ENCODE assay signal across 2 cellular contexts in the genomic region with DNA sequence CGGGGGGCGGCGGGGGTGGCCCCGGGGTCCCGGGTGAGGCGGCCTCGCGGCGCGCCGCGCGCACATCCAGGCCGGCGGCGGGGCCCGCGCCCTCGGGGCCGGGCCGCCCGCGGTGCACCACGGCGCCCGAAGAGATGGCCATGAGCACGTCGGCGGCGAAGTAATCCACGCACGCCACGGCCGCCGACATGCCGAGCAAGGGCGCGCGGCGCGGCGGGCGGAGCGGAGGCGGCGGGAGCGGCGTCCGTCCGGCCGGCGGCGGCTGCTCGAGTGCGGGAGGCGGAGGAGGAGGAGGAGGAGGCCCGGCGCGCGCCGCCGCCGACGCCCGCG.
TF ChIP-seq lines count a peak whose summit lies in the region.

A gene (minus strand): TSS at position 272 of the 330 bp plus-strand sequence. CDS start 82 bp downstream, at position 190.

TF ChIP-seq in SK-N-SH, 30 proteins besides CTCF, POLR2A, EP300 and RAD21 (continued from another document):
- TF ChIP-seq, protein P1, sequence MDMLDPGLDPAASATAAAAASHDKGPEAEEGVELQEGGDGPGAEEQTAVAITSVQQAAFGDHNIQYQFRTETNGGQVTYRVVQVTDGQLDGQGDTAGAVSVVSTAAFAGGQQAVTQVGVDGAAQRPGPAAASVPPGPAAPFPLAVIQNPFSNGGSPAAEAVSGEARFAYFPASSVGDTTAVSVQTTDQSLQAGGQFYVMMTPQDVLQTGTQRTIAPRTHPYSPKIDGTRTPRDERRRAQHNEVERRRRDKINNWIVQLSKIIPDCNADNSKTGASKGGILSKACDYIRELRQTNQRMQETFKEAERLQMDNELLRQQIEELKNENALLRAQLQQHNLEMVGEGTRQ (IDR thresholded peaks at IDR 0.05; ENCODE audit: borderline replicate concordance, low read depth, low read length) = no peak
- TF ChIP-seq RXRA (IDR thresholded peaks at IDR 0.05; ENCODE audit: borderline replicate concordance, low read depth) (no peak), TAF1 (IDR thresholded peaks at IDR 0.05; ENCODE audit: borderline replicate concordance, low read depth, low read length) (no peak), FOXM1 (IDR thresholded peaks at IDR 0.05; ENCODE audit: low read depth) (no peak)
- TF ChIP-seq, protein P2, sequence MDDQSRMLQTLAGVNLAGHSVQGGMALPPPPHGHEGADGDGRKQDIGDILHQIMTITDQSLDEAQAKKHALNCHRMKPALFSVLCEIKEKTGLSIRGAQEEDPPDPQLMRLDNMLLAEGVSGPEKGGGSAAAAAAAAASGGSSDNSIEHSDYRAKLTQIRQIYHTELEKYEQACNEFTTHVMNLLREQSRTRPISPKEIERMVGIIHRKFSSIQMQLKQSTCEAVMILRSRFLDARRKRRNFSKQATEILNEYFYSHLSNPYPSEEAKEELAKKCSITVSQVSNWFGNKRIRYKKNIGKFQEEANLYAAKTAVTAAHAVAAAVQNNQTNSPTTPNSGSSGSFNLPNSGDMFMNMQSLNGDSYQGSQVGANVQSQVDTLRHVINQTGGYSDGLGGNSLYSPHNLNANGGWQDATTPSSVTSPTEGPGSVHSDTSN (IDR thresholded peaks at IDR 0.05) = no peak
- TF ChIP-seq, protein P3, sequence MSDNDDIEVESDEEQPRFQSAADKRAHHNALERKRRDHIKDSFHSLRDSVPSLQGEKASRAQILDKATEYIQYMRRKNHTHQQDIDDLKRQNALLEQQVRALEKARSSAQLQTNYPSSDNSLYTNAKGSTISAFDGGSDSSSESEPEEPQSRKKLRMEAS (IDR thresholded peaks at IDR 0.05; ENCODE audit: low read depth) = no peak
- TF ChIP-seq, protein P4, sequence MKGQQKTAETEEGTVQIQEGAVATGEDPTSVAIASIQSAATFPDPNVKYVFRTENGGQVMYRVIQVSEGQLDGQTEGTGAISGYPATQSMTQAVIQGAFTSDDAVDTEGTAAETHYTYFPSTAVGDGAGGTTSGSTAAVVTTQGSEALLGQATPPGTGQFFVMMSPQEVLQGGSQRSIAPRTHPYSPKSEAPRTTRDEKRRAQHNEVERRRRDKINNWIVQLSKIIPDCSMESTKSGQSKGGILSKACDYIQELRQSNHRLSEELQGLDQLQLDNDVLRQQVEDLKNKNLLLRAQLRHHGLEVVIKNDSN (IDR thresholded peaks at IDR 0.05; ENCODE audit: borderline replicate concordance, low read depth) = no peak

TF ChIP-seq in SK-N-SH treated with all-trans-retinoic acid at 6 μM for 48 hours, 23 proteins besides CTCF, POLR2A, EP300 and RAD21 (continued from another document):
- TF ChIP-seq, protein P5, sequence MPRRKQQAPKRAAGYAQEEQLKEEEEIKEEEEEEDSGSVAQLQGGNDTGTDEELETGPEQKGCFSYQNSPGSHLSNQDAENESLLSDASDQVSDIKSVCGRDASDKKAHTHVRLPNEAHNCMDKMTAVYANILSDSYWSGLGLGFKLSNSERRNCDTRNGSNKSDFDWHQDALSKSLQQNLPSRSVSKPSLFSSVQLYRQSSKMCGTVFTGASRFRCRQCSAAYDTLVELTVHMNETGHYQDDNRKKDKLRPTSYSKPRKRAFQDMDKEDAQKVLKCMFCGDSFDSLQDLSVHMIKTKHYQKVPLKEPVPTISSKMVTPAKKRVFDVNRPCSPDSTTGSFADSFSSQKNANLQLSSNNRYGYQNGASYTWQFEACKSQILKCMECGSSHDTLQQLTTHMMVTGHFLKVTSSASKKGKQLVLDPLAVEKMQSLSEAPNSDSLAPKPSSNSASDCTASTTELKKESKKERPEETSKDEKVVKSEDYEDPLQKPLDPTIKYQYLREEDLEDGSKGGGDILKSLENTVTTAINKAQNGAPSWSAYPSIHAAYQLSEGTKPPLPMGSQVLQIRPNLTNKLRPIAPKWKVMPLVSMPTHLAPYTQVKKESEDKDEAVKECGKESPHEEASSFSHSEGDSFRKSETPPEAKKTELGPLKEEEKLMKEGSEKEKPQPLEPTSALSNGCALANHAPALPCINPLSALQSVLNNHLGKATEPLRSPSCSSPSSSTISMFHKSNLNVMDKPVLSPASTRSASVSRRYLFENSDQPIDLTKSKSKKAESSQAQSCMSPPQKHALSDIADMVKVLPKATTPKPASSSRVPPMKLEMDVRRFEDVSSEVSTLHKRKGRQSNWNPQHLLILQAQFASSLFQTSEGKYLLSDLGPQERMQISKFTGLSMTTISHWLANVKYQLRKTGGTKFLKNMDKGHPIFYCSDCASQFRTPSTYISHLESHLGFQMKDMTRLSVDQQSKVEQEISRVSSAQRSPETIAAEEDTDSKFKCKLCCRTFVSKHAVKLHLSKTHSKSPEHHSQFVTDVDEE (CRISPR knock-in tag; IDR thresholded peaks at IDR 0.05) = no peak
- TF ChIP-seq ISL1 (CRISPR knock-in tag; IDR thresholded peaks at IDR 0.05) = no peak
- TF ChIP-seq ZNF70 (CRISPR knock-in tag; IDR thresholded peaks at IDR 0.05) = no peak
- no peak for TF ChIP-seq PPARA (CRISPR knock-in tag; IDR thresholded peaks at IDR 0.05; ENCODE audit: borderline replicate concordance)
- TF ChIP-seq, protein P6, sequence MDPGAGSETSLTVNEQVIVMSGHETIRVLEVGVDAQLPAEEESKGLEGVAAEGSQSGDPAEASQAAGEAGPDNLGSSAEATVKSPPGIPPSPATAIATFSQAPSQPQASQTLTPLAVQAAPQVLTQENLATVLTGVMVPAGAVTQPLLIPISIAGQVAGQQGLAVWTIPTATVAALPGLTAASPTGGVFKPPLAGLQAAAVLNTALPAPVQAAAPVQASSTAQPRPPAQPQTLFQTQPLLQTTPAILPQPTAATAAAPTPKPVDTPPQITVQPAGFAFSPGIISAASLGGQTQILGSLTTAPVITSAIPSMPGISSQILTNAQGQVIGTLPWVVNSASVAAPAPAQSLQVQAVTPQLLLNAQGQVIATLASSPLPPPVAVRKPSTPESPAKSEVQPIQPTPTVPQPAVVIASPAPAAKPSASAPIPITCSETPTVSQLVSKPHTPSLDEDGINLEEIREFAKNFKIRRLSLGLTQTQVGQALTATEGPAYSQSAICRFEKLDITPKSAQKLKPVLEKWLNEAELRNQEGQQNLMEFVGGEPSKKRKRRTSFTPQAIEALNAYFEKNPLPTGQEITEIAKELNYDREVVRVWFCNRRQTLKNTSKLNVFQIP (CRISPR knock-in tag; IDR thresholded peaks at IDR 0.05; ENCODE audit: borderline replicate concordance, low read depth) = no peak
- TF ChIP-seq CSDC2 (CRISPR knock-in tag; IDR thresholded peaks at IDR 0.05) = no peak
- TF ChIP-seq TOX (CRISPR knock-in tag; IDR thresholded peaks at IDR 0.05; ENCODE audit: borderline replicate concordance) = no peak
- TF ChIP-seq ZNF565 (CRISPR knock-in tag; conservative IDR thresholded peaks at IDR 0.05; ENCODE audit: low read depth) = no peak
- TF ChIP-seq TCF4 (CRISPR knock-in tag; IDR thresholded peaks at IDR 0.05; ENCODE audit: borderline replicate concordance) = no peak
